In genomic region chr6:43774776-43775583, GRCh38 we compare ENCODE assay signal across 8 cellular contexts. TPM values are rescaled to one million over a fixed set of nuclear protein-coding genes. Genes with fewer than 3 reads are reported as not detected.
DNase-seq lines count a peak whose midpoint lies in the region; ATAC-seq and TF ChIP-seq lines count a peak whose summit lies in the region.

No MANE protein-coding gene starts in this region.

- H3K4me1 ChIP-seq in BE2C (peaks cover 25% of the 10 kb centered on the region), GM23248 (ENCODE audit: insufficient read depth) (peaks cover 21% of the 10 kb centered on the region), neutrophil (ENCODE audit: control insufficient read depth in 1 of 2, insufficient read depth in 1 of 2, low read depth in 1 of 2, low read length in 1 of 2) (peaks cover 45 to 61% of the 10 kb centered on the region in 2 experiments)

- H3K4me1 Mint-ChIP-seq in activated T-helper 2 cell treated with anti-CD3 and anti-CD28 coated beads, Interferon-gamma antibody, Interleukin-2, Interleukin-4, amounts not matched to agents 10 μg/mL and 5 μg/mL and 100 μg/mL, durations not matched to agents 14 hours and 24 hours and 36 hours (ENCODE audit: low read depth), result peaks cover 48% of the 10 kb centered on the region
- H3K4me1 Mint-ChIP-seq in type B pancreatic cell (ENCODE audit: unreplicated experiment), result peaks cover 29% of the 10 kb centered on the region

- H3F3A ChIP-seq in GM23248 (ENCODE audit: insufficient read depth), result peaks cover 40% of the 10 kb centered on the region

- in situ Hi-C loops in GM23248 (cut with MboI), result loop anchor here (10.0 kb wide), 1 partner anchor 290 kb away; no protein-coding TSS in a partner anchor

- peaks cover 99% of the 10 kb centered on the region for H3K79me2 ChIP-seq in GM23248 (ENCODE audit: insufficient read depth)

- H2AFZ ChIP-seq in GM23248, result no peak overlapping the region

- H3K36me3 Mint-ChIP-seq in activated T-helper 2 cell treated with anti-CD3 and anti-CD28 coated beads, Interferon-gamma antibody, Interleukin-2, Interleukin-4, amounts not matched to agents 10 μg/mL and 5 μg/mL and 100 μg/mL, durations not matched to agents 14 hours and 24 hours and 36 hours (ENCODE audit: low read depth), result peaks cover 53% of the 10 kb centered on the region
- H3K36me3 Mint-ChIP-seq in type B pancreatic cell, result peaks cover 14% of the 10 kb centered on the region

- H3K4me2 ChIP-seq in GM23248 (ENCODE audit: unreplicated experiment), result peak overlapping the region; percentile 86

- H3K27ac Mint-ChIP-seq in activated T-helper 2 cell treated with anti-CD3 and anti-CD28 coated beads, Interferon-gamma antibody, Interleukin-2, Interleukin-4, amounts not matched to agents 10 μg/mL and 5 μg/mL and 100 μg/mL, durations not matched to agents 14 hours and 24 hours and 36 hours, result no peak overlapping the region
- H3K27ac Mint-ChIP-seq in type B pancreatic cell, result peak overlapping the region; percentile 74

- H3K27ac ChIP-seq in GM23248, result peak overlapping the region; percentile 44
- H3K27ac ChIP-seq in neutrophil, result peak overlapping the region; percentile 93

- intact Hi-C loops in activated T-helper 2 cell treated with anti-CD3 and anti-CD28 coated beads, Interferon-gamma antibody, Interleukin-2, Interleukin-4, amounts not matched to agents 10 μg/mL and 5 μg/mL and 100 μg/mL, durations not matched to agents 14 hours and 24 hours and 36 hours (cut with micrococcal nuclease), result loop anchor here (1.0 to 5.0 kb wide), 4 partner anchors 108 to 482 kb away; partner anchors contain the start of genes GTPBP2 and SLC35B2

- H3K4me3 Mint-ChIP-seq in activated T-helper 2 cell treated with anti-CD3 and anti-CD28 coated beads, Interferon-gamma antibody, Interleukin-2, Interleukin-4, amounts not matched to agents 10 μg/mL and 5 μg/mL and 100 μg/mL, durations not matched to agents 14 hours and 24 hours and 36 hours (ENCODE audit: low read depth), result peak overlapping the region; percentile 62
- peak overlapping the region; percentile 96 for H3K4me3 Mint-ChIP-seq in type B pancreatic cell

- H4K20me1 ChIP-seq in GM23248 (ENCODE audit: insufficient read depth), result peaks cover 23% of the 10 kb centered on the region; the same call in 1 of the 2 replicates

- H3K4me3 ChIP-seq in BE2C (ENCODE audit: low read depth, low read length) (peak overlapping the region; percentile 98), GM23248 (peak overlapping the region; percentile 90), fibroblast of pulmonary artery (replicated peaks; ENCODE audit: low read depth, low read length) (peak overlapping the region; percentile 26), neutrophil (ENCODE audit: low read depth in 1 of 2, low read length in 1 of 2) (peak overlapping the region; percentile 42 to 50)

- peak overlapping the region; percentile 98 for H3K9ac ChIP-seq in GM23248

- no peaks in the 10 kb centered on the region for H3K27me3 ChIP-seq in BE2C
- no peaks in the 10 kb centered on the region for H3K27me3 ChIP-seq in GM23248 (replicated peaks; ENCODE audit: insufficient read depth)
- H3K27me3 ChIP-seq in neutrophil, result no peaks in the 10 kb centered on the region

- DNase-seq in BE2C (peak; percentile 75), GM23248 (peak; percentile 89), fibroblast of pulmonary artery (ENCODE audit: low read depth) (peak; percentile 64), type B pancreatic cell (ENCODE audit: extremely low spot score, unreplicated experiment) (no peak)
- DNase-seq in activated T-helper 2 cell treated with anti-CD3 and anti-CD28 coated beads, Interferon-gamma antibody, Interleukin-2, Interleukin-4, amounts not matched to agents 10 μg/mL and 5 μg/mL and 100 μg/mL, durations not matched to agents 14 hours and 24 hours and 36 hours (ENCODE audit: low spot score), result peak; percentile 57

- no peaks in the 10 kb centered on the region for H3K9me3 ChIP-seq in BE2C
- H3K9me3 ChIP-seq in GM23248 (ENCODE audit: low read depth), result no peaks in the 10 kb centered on the region
- H3K9me3 ChIP-seq in neutrophil, result no peaks in the 10 kb centered on the region

- TF ChIP-seq CTCF in BE2C (IDR thresholded peaks at IDR 0.05; ENCODE audit: low read depth, low read length) (peak; percentile 82), fibroblast of pulmonary artery (IDR thresholded peaks at IDR 0.05; ENCODE audit: low read length, missing control alignments) (peak; percentile 86), neutrophil (IDR thresholded peaks at IDR 0.05) (peak; percentile 91), type B pancreatic cell (conservative IDR thresholded peaks at IDR 0.05) (peak; percentile 90)

- H3K9me3 Mint-ChIP-seq in activated T-helper 2 cell treated with anti-CD3 and anti-CD28 coated beads, Interferon-gamma antibody, Interleukin-2, Interleukin-4, amounts not matched to agents 10 μg/mL and 5 μg/mL and 100 μg/mL, durations not matched to agents 14 hours and 24 hours and 36 hours, result no peaks in the 10 kb centered on the region
- H3K9me3 Mint-ChIP-seq in type B pancreatic cell, result no peaks in the 10 kb centered on the region

- H3K27me3 Mint-ChIP-seq in activated T-helper 2 cell treated with anti-CD3 and anti-CD28 coated beads, Interferon-gamma antibody, Interleukin-2, Interleukin-4, amounts not matched to agents 10 μg/mL and 5 μg/mL and 100 μg/mL, durations not matched to agents 14 hours and 24 hours and 36 hours (ENCODE audit: low read depth), result no peaks in the 10 kb centered on the region
- no peaks in the 10 kb centered on the region for H3K27me3 Mint-ChIP-seq in type B pancreatic cell

- ATAC-seq in HG03135 (IDR thresholded peaks at IDR 0.05; ENCODE audit: unreplicated experiment), result no peak

- H3K36me3 ChIP-seq in BE2C (peaks cover 88% of the 10 kb centered on the region), GM23248 (ENCODE audit: low read depth) (peaks cover 27% of the 10 kb centered on the region), neutrophil (peaks cover 28% of the 10 kb centered on the region)

- H3K9me2 ChIP-seq in GM23248 (ENCODE audit: insufficient read depth), result no peaks in the 10 kb centered on the region

- 39 to 41% methylated on average over 16 to 17 of the region's 17 CpGs for WGBS in GM23248 (ENCODE audit: low coverage in 1 of 2, low lambda C conversion rate in 2 of 2, missing lambda C conversion rate in 2 of 2), 2 experiments

TF ChIP-seq in PFSK-1, 5 proteins besides CTCF, POLR2A, EP300 and RAD21:
- TF ChIP-seq SIN3A (IDR thresholded peaks at IDR 0.05; ENCODE audit: borderline replicate concordance, insufficient read depth, low read length) (peak; percentile 77; the same call in 1 of the 2 replicates), FOXP2 (optimal IDR thresholded peaks at IDR 0.05; ENCODE audit: borderline replicate concordance, extremely low read depth, extremely low read length, insufficient read depth) (no peak), POLR2AphosphoS5 (IDR thresholded peaks at IDR 0.05; ENCODE audit: low read depth, low read length) (peak; percentile 53; the same call in 1 of the 2 replicates)

RNA-seq across cellular contexts. Expression of gene VEGFA, which starts 5.0 kb away (rescaled TPM):
- polyA plus RNA-seq in BE2C (2012; ENCODE audit: insufficient read depth, insufficient read length, low read depth), result 154 TPM
- 197 and 241 TPM in 2 replicates for total RNA-seq in GM23248 (2014; rRNA removed; shearing (Covaris generic))
- 9.3 and 10.7 TPM in 2 replicates for polyA plus RNA-seq in GM23248 (2016; fragmentation: Nextera tagmentation; extraction: Ambion mirVana)
- 492 TPM for polyA plus RNA-seq in PFSK-1 (2012; ENCODE audit: insufficient read length, low read depth)
- 50.7 and 55.2 TPM in 2 replicates for total RNA-seq in activated T-helper 2 cell treated with anti-CD3 and anti-CD28 coated beads, Interferon-gamma antibody, Interleukin-2, Interleukin-4, amounts not matched to agents 10 μg/mL and 5 μg/mL and 100 μg/mL, durations not matched to agents 14 hours and 24 hours and 36 hours
- total RNA-seq in type B pancreatic cell (ENCODE audit: low replicate concordance), result 102 and 136 TPM in 2 replicates

Comparison
In these comparisons a context has a peak if more than half of its experiments do, and no peak if none do; other contexts are left out.
1. H3K4me3 ChIP-seq: peak in every context shown above with its lines; median percentile 98 in BE2C; 90 in GM23248; 46 in neutrophil; 26 in fibroblast of pulmonary artery.